In genomic region chr5:95823738-95824609, GRCh38 we compare ENCODE assay signal across 1 cellular context.
TF ChIP-seq lines count a peak whose summit lies in the region.

No MANE protein-coding gene starts in this region.

TF ChIP-seq in GM12878, 131 proteins besides CTCF, POLR2A, EP300 and RAD21 (continued from another document and continues in another):
- TF ChIP-seq CUX1 (IDR thresholded peaks at IDR 0.05; ENCODE audit: insufficient replicate concordance, low read depth, low read length) (no peak), BACH1 (IDR thresholded peaks at IDR 0.05; ENCODE audit: borderline replicate concordance) (no peak), IKZF2 (IDR thresholded peaks at IDR 0.05) (peak; percentile 67 to 86; a peak in 3 of 4 replicates), ZSCAN29 (IDR thresholded peaks at IDR 0.05) (no peak), BCL3 (IDR thresholded peaks at IDR 0.05; ENCODE audit: borderline replicate concordance, insufficient read depth, low read depth, low read length, poor library complexity, severe bottlenecking) (no peak), ZBTB33 (IDR thresholded peaks at IDR 0.05) (no peak), FOS (IDR thresholded peaks at IDR 0.05; ENCODE audit: borderline replicate concordance, extremely low read depth, insufficient read length) (no peak), CHD4 (IDR thresholded peaks at IDR 0.05) (no peak), RB1 (IDR thresholded peaks at IDR 0.05; ENCODE audit: borderline replicate concordance) (no peak), CHD1 (IDR thresholded peaks at IDR 0.05; ENCODE audit: low read depth, low read length) (no peak), MEF2A (IDR thresholded peaks at IDR 0.05; ENCODE audit: insufficient read depth, low read depth, low read length) (no peak), IRF4 (IDR thresholded peaks at IDR 0.05; ENCODE audit: low read depth, low read length) (0 out of 2 replicates have a peak, but pooled peaks have one; percentile 14), HDAC6 (IDR thresholded peaks at IDR 0.05; ENCODE audit: unreplicated experiment) (no peak), ZNF384 (IDR thresholded peaks at IDR 0.05; ENCODE audit: borderline replicate concordance, low read depth, low read length) (no peak), STAT1 (conservative IDR thresholded peaks at IDR 0.05) (no peak), ZNF687 (IDR thresholded peaks at IDR 0.05) (peak; percentile 42; the same call in 1 of the 2 replicates), POLR2AphosphoS5 (IDR thresholded peaks at IDR 0.05; ENCODE audit: low read length) (no peak; the same call in 1 of the 2 replicates), SREBF1 (IDR thresholded peaks at IDR 0.05; ENCODE audit: low read length) (no peak), EGR1 (IDR thresholded peaks at IDR 0.05; ENCODE audit: borderline replicate concordance in 1 of 2, low read depth in 2 of 2, low read length in 2 of 2) (no peak), ZNF592 (IDR thresholded peaks at IDR 0.05) (no peak), KDM1A (IDR thresholded peaks at IDR 0.05; ENCODE audit: borderline replicate concordance) (no peak), YY1 (IDR thresholded peaks at IDR 0.05; ENCODE audit: low read depth, low read length) (no peak), IKZF1 (conservative IDR thresholded peaks at IDR 0.05) (peak; percentile 85)
- TF ChIP-seq, protein P1, sequence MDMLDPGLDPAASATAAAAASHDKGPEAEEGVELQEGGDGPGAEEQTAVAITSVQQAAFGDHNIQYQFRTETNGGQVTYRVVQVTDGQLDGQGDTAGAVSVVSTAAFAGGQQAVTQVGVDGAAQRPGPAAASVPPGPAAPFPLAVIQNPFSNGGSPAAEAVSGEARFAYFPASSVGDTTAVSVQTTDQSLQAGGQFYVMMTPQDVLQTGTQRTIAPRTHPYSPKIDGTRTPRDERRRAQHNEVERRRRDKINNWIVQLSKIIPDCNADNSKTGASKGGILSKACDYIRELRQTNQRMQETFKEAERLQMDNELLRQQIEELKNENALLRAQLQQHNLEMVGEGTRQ (IDR thresholded peaks at IDR 0.05; ENCODE audit: borderline replicate concordance, low read depth, low read length), result peak; percentile 39; the same call in 1 of the 2 replicates
- TF ChIP-seq, protein P2, sequence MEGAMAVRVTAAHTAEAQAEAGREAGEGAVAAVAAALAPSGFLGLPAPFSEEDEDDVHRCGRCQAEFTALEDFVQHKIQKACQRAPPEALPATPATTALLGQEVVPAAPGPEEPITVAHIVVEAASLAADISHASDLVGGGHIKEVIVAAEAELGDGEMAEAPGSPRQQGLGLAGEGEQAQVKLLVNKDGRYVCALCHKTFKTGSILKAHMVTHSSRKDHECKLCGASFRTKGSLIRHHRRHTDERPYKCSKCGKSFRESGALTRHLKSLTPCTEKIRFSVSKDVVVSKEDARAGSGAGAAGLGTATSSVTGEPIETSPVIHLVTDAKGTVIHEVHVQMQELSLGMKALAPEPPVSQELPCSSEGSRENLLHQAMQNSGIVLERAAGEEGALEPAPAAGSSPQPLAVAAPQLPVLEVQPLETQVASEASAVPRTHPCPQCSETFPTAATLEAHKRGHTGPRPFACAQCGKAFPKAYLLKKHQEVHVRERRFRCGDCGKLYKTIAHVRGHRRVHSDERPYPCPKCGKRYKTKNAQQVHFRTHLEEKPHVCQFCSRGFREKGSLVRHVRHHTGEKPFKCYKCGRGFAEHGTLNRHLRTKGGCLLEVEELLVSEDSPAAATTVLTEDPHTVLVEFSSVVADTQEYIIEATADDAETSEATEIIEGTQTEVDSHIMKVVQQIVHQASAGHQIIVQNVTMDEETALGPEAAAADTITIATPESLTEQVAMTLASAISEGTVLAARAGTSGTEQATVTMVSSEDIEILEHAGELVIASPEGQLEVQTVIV (IDR thresholded peaks at IDR 0.05; ENCODE audit: borderline replicate concordance, partially characterized antibody), result no peak
- TF ChIP-seq, protein P3, sequence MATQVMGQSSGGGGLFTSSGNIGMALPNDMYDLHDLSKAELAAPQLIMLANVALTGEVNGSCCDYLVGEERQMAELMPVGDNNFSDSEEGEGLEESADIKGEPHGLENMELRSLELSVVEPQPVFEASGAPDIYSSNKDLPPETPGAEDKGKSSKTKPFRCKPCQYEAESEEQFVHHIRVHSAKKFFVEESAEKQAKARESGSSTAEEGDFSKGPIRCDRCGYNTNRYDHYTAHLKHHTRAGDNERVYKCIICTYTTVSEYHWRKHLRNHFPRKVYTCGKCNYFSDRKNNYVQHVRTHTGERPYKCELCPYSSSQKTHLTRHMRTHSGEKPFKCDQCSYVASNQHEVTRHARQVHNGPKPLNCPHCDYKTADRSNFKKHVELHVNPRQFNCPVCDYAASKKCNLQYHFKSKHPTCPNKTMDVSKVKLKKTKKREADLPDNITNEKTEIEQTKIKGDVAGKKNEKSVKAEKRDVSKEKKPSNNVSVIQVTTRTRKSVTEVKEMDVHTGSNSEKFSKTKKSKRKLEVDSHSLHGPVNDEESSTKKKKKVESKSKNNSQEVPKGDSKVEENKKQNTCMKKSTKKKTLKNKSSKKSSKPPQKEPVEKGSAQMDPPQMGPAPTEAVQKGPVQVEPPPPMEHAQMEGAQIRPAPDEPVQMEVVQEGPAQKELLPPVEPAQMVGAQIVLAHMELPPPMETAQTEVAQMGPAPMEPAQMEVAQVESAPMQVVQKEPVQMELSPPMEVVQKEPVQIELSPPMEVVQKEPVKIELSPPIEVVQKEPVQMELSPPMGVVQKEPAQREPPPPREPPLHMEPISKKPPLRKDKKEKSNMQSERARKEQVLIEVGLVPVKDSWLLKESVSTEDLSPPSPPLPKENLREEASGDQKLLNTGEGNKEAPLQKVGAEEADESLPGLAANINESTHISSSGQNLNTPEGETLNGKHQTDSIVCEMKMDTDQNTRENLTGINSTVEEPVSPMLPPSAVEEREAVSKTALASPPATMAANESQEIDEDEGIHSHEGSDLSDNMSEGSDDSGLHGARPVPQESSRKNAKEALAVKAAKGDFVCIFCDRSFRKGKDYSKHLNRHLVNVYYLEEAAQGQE (IDR thresholded peaks at IDR 0.05; ENCODE audit: low read depth, low read length), result no peak
- TF ChIP-seq, protein P4, sequence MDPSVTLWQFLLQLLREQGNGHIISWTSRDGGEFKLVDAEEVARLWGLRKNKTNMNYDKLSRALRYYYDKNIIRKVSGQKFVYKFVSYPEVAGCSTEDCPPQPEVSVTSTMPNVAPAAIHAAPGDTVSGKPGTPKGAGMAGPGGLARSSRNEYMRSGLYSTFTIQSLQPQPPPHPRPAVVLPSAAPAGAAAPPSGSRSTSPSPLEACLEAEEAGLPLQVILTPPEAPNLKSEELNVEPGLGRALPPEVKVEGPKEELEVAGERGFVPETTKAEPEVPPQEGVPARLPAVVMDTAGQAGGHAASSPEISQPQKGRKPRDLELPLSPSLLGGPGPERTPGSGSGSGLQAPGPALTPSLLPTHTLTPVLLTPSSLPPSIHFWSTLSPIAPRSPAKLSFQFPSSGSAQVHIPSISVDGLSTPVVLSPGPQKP (IDR thresholded peaks at IDR 0.05; ENCODE audit: low read depth, low read length), result no peak
